In genomic region chr6:35919085-35919826, GRCh38 we compare ENCODE assay signal across 8 cellular contexts. TPM values are rescaled to one million over a fixed set of nuclear protein-coding genes. Genes with fewer than 3 reads are reported as not detected.
DNase-seq lines count a peak whose midpoint lies in the region; ATAC-seq, FAIRE-seq and TF ChIP-seq lines count a peak whose summit lies in the region.

No MANE protein-coding gene starts in this region.

- H3K9ac ChIP-seq in endothelial cell of umbilical vein (replicated peaks; ENCODE audit: extremely low read depth, insufficient read depth, low read length): peak overlapping the region; percentile 63

- peak overlapping the region; percentile 6 for H2AFZ ChIP-seq in endothelial cell of umbilical vein (ENCODE audit: low read depth, low read length)

- TF ChIP-seq POLR2A in endothelial cell of umbilical vein (IDR thresholded peaks at IDR 0.05; ENCODE audit: low read depth, low read length): no peak

- no peaks in the 10 kb centered on the region for H3K9me3 Mint-ChIP-seq in HFFc6
- peaks cover 3% of the 10 kb centered on the region for H3K9me3 Mint-ChIP-seq in nephron progenitor cell

- CTCF ChIA-PET in endothelial cell of umbilical vein (lab: Charles Lee): interaction anchor here (0.6 to 1.2 kb wide), 2 partner anchors 59 to 106 kb away, joined by 3 to 5 read pairs; no protein-coding TSS in a partner anchor

- H3K4me1 Mint-ChIP-seq in HFFc6 (ENCODE audit: low read depth): peaks cover 53% of the 10 kb centered on the region
- H3K4me1 Mint-ChIP-seq in nephron progenitor cell: peaks cover 51% of the 10 kb centered on the region

- FAIRE-seq in endothelial cell of umbilical vein (lab: Jason Lieb, UNC): no peak

- H3K36me3 Mint-ChIP-seq in HFFc6 (ENCODE audit: low read depth) (peaks cover 13% of the 10 kb centered on the region; the same call in 1 of the 2 replicates), nephron progenitor cell (ENCODE audit: low read depth) (peaks cover 27% of the 10 kb centered on the region)

- H3K9me1 ChIP-seq in endothelial cell of umbilical vein (replicated peaks; ENCODE audit: control insufficient read depth, extremely low read depth, insufficient read depth, low read length): no peaks in the 10 kb centered on the region

- H3K27me3 ChIP-seq in SJCRH30 (no peaks in the 10 kb centered on the region), endothelial cell of umbilical vein (ENCODE audit: control insufficient read depth in 2 of 2, insufficient read depth in 2 of 2, low read length in 2 of 2) (no peaks in the 10 kb centered on the region)

- TF ChIP-seq CTCF in HFFc6 (IDR thresholded peaks at IDR 0.05) (no peak), endothelial cell of umbilical vein (IDR thresholded peaks at IDR 0.05; ENCODE audit: extremely low read depth in 1 of 2, insufficient read depth in 1 of 2, low read depth in 1 of 2, low read length in 2 of 2) (no peak), nephron progenitor cell (IDR thresholded peaks at IDR 0.05) (no peak)

- peak overlapping the region; percentile 92 for H3K4me2 ChIP-seq in endothelial cell of umbilical vein (ENCODE audit: insufficient read depth, low read length)

- no peaks in the 10 kb centered on the region for H4K20me1 ChIP-seq in endothelial cell of umbilical vein (replicated peaks; ENCODE audit: control insufficient read depth, extremely low read depth, insufficient read depth, low read length)

- no peaks in the 10 kb centered on the region for H3K4me1 ChIP-seq in SJCRH30
- peaks cover 29% of the 10 kb centered on the region for H3K4me1 ChIP-seq in endothelial cell of umbilical vein (ENCODE audit: control insufficient read depth, extremely low read depth, insufficient read depth, low read length)

- H3K27me3 Mint-ChIP-seq in HFFc6 (ENCODE audit: insufficient read depth): no peaks in the 10 kb centered on the region; the same call in 1 of the 2 replicates
- no peaks in the 10 kb centered on the region for H3K27me3 Mint-ChIP-seq in nephron progenitor cell (ENCODE audit: low read depth, poor library complexity)

- H3K9me3 ChIP-seq in SJCRH30 (replicated peaks) (no peaks in the 10 kb centered on the region), endothelial cell of umbilical vein (replicated peaks; ENCODE audit: control insufficient read depth, insufficient read depth, low read length) (no peaks in the 10 kb centered on the region)

- DNase-seq in Daoy (ENCODE audit: low read depth) (peak; percentile 19), HFFc6 (no peak), SJCRH30 (no peak), endothelial cell of umbilical vein (ENCODE audit: low read depth, low spot score) (peak; percentile 42), nephron progenitor cell (no peak), posterior cingulate gyrus (no peak), T-helper 9 cell (no peak)

- H3K27ac ChIP-seq in SJCRH30 (no peak overlapping the region), endothelial cell of umbilical vein (ENCODE audit: insufficient read depth, low read depth, low read length) (peak overlapping the region; percentile 27)

- H3K4me3 ChIP-seq in SJCRH30 (peak overlapping the region; percentile 93), endothelial cell of umbilical vein (replicated peaks in 1 of 3; ENCODE audit: insufficient read depth in 1 of 3, low read depth in 1 of 3, low read length in 3 of 3) (peak overlapping the region; percentile 36 to 96 (median 83))

- H3K79me2 ChIP-seq in endothelial cell of umbilical vein (ENCODE audit: control insufficient read depth, insufficient read depth, low read length): peaks cover 50% of the 10 kb centered on the region

- POLR2A ChIA-PET in endothelial cell of umbilical vein (lab: Charles Lee): no interaction called here

- no TSS peak for BruUV-seq in endothelial cell of umbilical vein (replicated peaks; lab: Mats Ljungman, UMichigan)

- peak overlapping the region; percentile 99 for H3K4me3 Mint-ChIP-seq in HFFc6
- peak overlapping the region; percentile 97 for H3K4me3 Mint-ChIP-seq in nephron progenitor cell

- intact Hi-C loops in endothelial cell of umbilical vein (cut with micrococcal nuclease) (loop anchor here (2.0 kb wide), 1 partner anchor 108 kb away; the partner anchor contains the start of gene MAPK14), posterior cingulate gyrus (cut with DNase I) (no loop called here)

- H3K27ac Mint-ChIP-seq in HFFc6 (peak overlapping the region; percentile 91), nephron progenitor cell (peak overlapping the region; percentile 78)

- ATAC-seq in HG02678 (IDR thresholded peaks at IDR 0.05; ENCODE audit: unreplicated experiment): no peak

- H3K36me3 ChIP-seq in SJCRH30 (peaks cover 17% of the 10 kb centered on the region), endothelial cell of umbilical vein (ENCODE audit: control insufficient read depth in 2 of 2, extremely low read depth in 1 of 2, insufficient read depth in 2 of 2, low read length in 2 of 2) (no peaks in the 10 kb centered on the region)

- dilution Hi-C loops in endothelial cell of umbilical vein (cut with MboI; ENCODE audit: extremely low pct_ligation_motif_present, low sequenced_read_pairs): no loop called here

TF ChIP-seq in endothelial cell of umbilical vein, 7 proteins besides CTCF, POLR2A, EP300 and RAD21:
- no peak for TF ChIP-seq MYC (IDR thresholded peaks at IDR 0.05; ENCODE audit: low read depth, low read length)
- no peak for TF ChIP-seq GATA2 (IDR thresholded peaks at IDR 0.05; ENCODE audit: insufficient read depth, insufficient read length, low read depth, low read length)
- no peak for TF ChIP-seq JUN (IDR thresholded peaks at IDR 0.05; ENCODE audit: borderline replicate concordance, insufficient read depth, insufficient read length, low read depth)
- no peak for TF ChIP-seq EZH2 (IDR thresholded peaks at IDR 0.05; ENCODE audit: borderline replicate concordance, low read depth, low read length, severe bottlenecking)
- no peak for TF ChIP-seq FOS (IDR thresholded peaks at IDR 0.05; ENCODE audit: borderline replicate concordance, insufficient read depth, low read length)
- no peak for TF ChIP-seq POLR2AphosphoS5 (IDR thresholded peaks at IDR 0.05; ENCODE audit: insufficient read depth, low read depth, low read length)
- no peak for TF ChIP-seq MAX (IDR thresholded peaks at IDR 0.05; ENCODE audit: insufficient read depth, insufficient read length)

RNA-seq across cellular contexts. Expression of gene SRPK1, which starts 1.6 kb away (rescaled TPM):
- 131 and 151 TPM in 2 replicates for total RNA-seq in Daoy (2014; rRNA removed; shearing (Covaris generic))
- 10 to 100 TPM; 45.9 to 55.2 (median 48.3) TPM for total RNA-seq in HFFc6 (2021; fragmentation: NEBNext Ultra II Directional; extraction: Animal tissue kit (Norgen Biotek cat#: 25700))
- 86.8 and 101 TPM in 2 replicates for total RNA-seq in SJCRH30 (2014; rRNA removed; shearing (Covaris generic))
- 72.7 and 82.2 TPM in 2 replicates for total RNA-seq in endothelial cell of umbilical vein
- 14.0 and 18.9 TPM in 2 replicates for polyA plus RNA-seq in endothelial cell of umbilical vein
- 20.3 and 25.4 TPM in 2 replicates for polyA plus RNA-seq in endothelial cell of umbilical vein (2011; cell fraction: cytosol; rRNA removed)
- 48.8 and 64.2 TPM in 2 replicates for polyA plus RNA-seq in endothelial cell of umbilical vein (2011; cell fraction: nucleus; rRNA removed)
- polyA plus RNA-seq in endothelial cell of umbilical vein (2012): 44.2 and 67.9 TPM in 2 replicates
- 53.3 and 56.8 TPM in 2 replicates for polyA minus RNA-seq in endothelial cell of umbilical vein
- polyA minus RNA-seq in endothelial cell of umbilical vein (2011; cell fraction: cytosol; rRNA and poly(A)+ RNA removed): 64.8 TPM
- 65.7 and 90.6 TPM in 2 replicates for polyA minus RNA-seq in endothelial cell of umbilical vein (2011; cell fraction: nucleus; rRNA and poly(A)+ RNA removed)

Comparison
In these comparisons a context has a peak if more than half of its experiments do, and no peak if none do; other contexts are left out.
1. DNase-seq: peak in Daoy (single experiment) and endothelial cell of umbilical vein (single experiment); none in HFFc6 (single experiment), SJCRH30 (0 of 2), nephron progenitor cell (single experiment), posterior cingulate gyrus (0 of 10) and T-helper 9 cell (single experiment).